In the genomic region with DNA sequence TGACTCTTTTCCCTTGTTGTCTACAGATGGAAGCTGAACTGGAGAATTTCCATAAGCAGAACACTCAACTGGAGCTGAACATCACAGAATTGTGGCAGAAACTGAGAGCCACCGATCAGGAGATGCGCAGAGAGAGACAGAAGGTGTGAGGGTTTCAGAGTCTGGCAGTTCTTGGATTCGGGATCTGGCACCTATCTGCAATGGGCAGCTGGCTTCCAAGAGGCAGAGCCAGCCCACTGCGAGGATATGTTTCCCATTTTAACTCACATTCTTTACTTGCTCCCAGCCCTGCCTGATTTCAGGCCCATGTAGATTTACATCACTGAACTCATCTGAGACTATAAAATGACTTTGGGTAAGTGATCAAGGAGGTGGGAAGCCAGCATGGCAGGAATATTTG, we compare ENCODE assay signal across 19 cellular contexts. TPM values are rescaled to one million over a fixed set of nuclear protein-coding genes. Genes with fewer than 3 reads are reported as not detected.
DNase-seq lines count a peak whose midpoint lies in the region; ATAC-seq and TF ChIP-seq lines count a peak whose summit lies in the region.
"Had no signal": no experiment of that assay in that cellular context is flagged by ENCODE, and none has a peak within 500 bp of the region (broad histone marks: within the 10 kb centered on the region; RNA-seq: fewer than 3 reads in every experiment).

No MANE protein-coding gene starts in this region.

- TF ChIP-seq CTCF in heart left ventricle (IDR thresholded peaks at IDR 0.05) (no peak), mesothelial cell of epicardium (IDR thresholded peaks at IDR 0.05; ENCODE audit: unreplicated experiment) (no peak)

- DNase-seq in left ventricle myocardium superior, result no peak
- no peak for DNase-seq in heart left ventricle
- DNase-seq in cerebellar cortex (ENCODE audit: low spot score), result peak; percentile 92
- DNase-seq in mesothelial cell of epicardium (ENCODE audit: low spot score in 2 of 2, unreplicated experiment in 2 of 2), result peak in 1 of 2 experiments; percentile 22
- peak; percentile 27 for DNase-seq in ureter (ENCODE audit: low spot score)
- no peak for DNase-seq in sciatic nerve (ENCODE audit: low spot score)
- no peak for DNase-seq in NCI-H146 treated with DMSO at 0.1 percent for 48 hours (lab: John Stamatoyannopoulos, UW; ENCODE audit: unreplicated experiment)
- no peak for DNase-seq in NCI-H2196 treated with DMSO at 0.1 percent for 48 hours (lab: John Stamatoyannopoulos, UW; ENCODE audit: unreplicated experiment)
- DNase-seq: 8988T; activated CD4-positive, alpha-beta T cell treated with anti-CD3 and anti-CD28 coated beads for 4 hours; activated gamma-delta T cell treated with Interleukin-2 at 50 U/mL for 16 hours; gastrocnemius medialis; left lung; NCI-H1417; NCI-H2227 treated with DMSO at 0.1 percent for 48 hours; NCI-H82; nucleus accumbens; stimulated activated CD4-positive, alpha-beta T cell treated with anti-CD3 and anti-CD28 coated beads, Interleukin-4, amount 100 ng/mL, for 24 hours had no signal

- peak overlapping the region; percentile 21 for H3K27ac Mint-ChIP-seq in mesothelial cell of epicardium

- WGBS in heart left ventricle, 4 donors, result 60 to 77% (median 70%) methylated on average over 4 of the region's 4 CpGs

- H3K4me3 Mint-ChIP-seq in mesothelial cell of epicardium, result no peak overlapping the region

- no peaks in the 10 kb centered on the region for H3K36me3 Mint-ChIP-seq in mesothelial cell of epicardium

- H3K36me3 ChIP-seq in heart left ventricle, result no peaks in the 10 kb centered on the region
- H3K36me3 ChIP-seq: gastrocnemius medialis, left lung had no signal

- H3K4me1 ChIP-seq in heart left ventricle, result peaks cover 0 to 39% (median 5%) of the 10 kb centered on the region in 12 donors
- H3K4me1 ChIP-seq: gastrocnemius medialis had no signal

- no peaks in the 10 kb centered on the region for H3K9me3 Mint-ChIP-seq in mesothelial cell of epicardium

- intact Hi-C loops in left ventricle myocardium superior (cut with micrococcal nuclease), result no loop called here
- intact Hi-C loops in heart left ventricle (cut with DNase I), result loop anchor here in 4 of 10 donors (10.0 kb wide), 1 partner anchor 152 kb away; a partner anchor contains a TSS
- intact Hi-C loops in sciatic nerve (cut with DNase I), result loop anchor here (10.0 kb wide), 1 partner anchor 152 kb away; a partner anchor contains a TSS

- no peak overlapping the region for H3K4me3 ChIP-seq in heart left ventricle
- H3K4me3 ChIP-seq: gastrocnemius medialis, left lung had no signal

- no peaks in the 10 kb centered on the region for H3K27me3 ChIP-seq in heart left ventricle
- H3K27me3 ChIP-seq: gastrocnemius medialis, left lung had no signal

- H3K27me3 Mint-ChIP-seq in mesothelial cell of epicardium (ENCODE audit: low read depth), result no peaks in the 10 kb centered on the region

- no peak for TF ChIP-seq POLR2A in heart left ventricle (IDR thresholded peaks at IDR 0.05)

- ATAC-seq in left ventricle myocardium superior, result peak; percentile 28
- no peak for ATAC-seq in heart left ventricle
- ATAC-seq in sciatic nerve, result no peak

- H3K27ac ChIP-seq in heart left ventricle, result peak overlapping the region in 5 of 12 donors; percentile 16 to 64 (median 19)

- H3K4me1 Mint-ChIP-seq in mesothelial cell of epicardium, result peaks cover 16% of the 10 kb centered on the region

- no peaks in the 10 kb centered on the region for H3K9me3 ChIP-seq in heart left ventricle
- H3K9me3 ChIP-seq: gastrocnemius medialis, left lung had no signal

RNA-seq across cellular contexts. Expression of a gene that starts 37.3 kb away (rescaled TPM):
- total RNA-seq in left ventricle myocardium superior (not detected), heart left ventricle (under 1 TPM in 4 of 9 donors, not detected in 5; 0.15 to 0.68 (median 0.47) TPM), mesothelial cell of epicardium (7.6 to 9.2 TPM (median 7.7 TPM) in 3 replicates), ureter (12.1 TPM), sciatic nerve (3.2 TPM)
- polyA plus RNA-seq in heart left ventricle, result under 1 TPM; 0.11 to 0.30 TPM
- total RNA-seq: gastrocnemius medialis, RPMI7951 had no signal

RNA-seq across cellular contexts. Expression of a gene that starts 52.9 kb away (rescaled TPM):
- total RNA-seq in left ventricle myocardium superior (not detected), heart left ventricle (not detected), mesothelial cell of epicardium (3.7 to 5.3 TPM (median 4.2 TPM) in 3 replicates), ureter (12.0 TPM), sciatic nerve (not detected)
- not detected for polyA plus RNA-seq in heart left ventricle
- total RNA-seq: RPMI7951 had no signal

Comparison
In these comparisons a context has a peak if more than half of its experiments do, and no peak if none do; other contexts are left out.
1. DNase-seq: peak in cerebellar cortex (single experiment) and ureter (single experiment); none in left ventricle myocardium superior (single experiment), heart left ventricle (0 of 5), sciatic nerve (single experiment), NCI-H146 treated with DMSO at 0.1 percent for 48 hours (single experiment) and NCI-H2196 treated with DMSO at 0.1 percent for 48 hours (single experiment).